ENCODE assay signal across 8 cellular contexts in the genomic region with DNA sequence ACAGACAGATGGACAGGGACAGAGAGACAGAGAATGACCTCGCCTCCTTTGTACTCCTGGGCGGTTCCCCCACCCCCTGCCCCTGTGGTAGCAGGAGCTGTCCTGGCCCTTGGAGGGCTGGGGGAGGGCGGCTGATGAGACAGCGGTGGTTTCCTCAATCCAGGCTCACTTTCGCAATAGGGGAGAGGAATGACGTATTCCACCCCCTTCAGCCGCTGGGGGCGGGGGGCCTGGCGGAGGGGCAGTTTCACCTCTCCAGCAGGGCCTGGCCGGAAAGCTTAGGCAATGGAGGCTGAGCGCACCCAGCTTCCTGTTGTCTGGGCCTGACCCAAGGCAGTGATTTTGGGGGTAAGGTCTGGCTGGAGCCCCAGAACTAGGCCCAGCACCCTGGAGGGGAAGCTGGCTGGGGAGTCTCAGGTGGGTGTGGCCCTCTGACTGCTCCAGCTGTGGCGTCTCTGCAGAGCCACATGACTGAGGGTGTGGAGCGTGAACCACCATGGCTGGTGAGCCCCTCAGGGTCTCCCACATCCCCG. TPM values are rescaled to one million over a fixed set of nuclear protein-coding genes. Genes with fewer than 3 reads are reported as not detected.
A peak's percentile ranks its signal among the peaks of the same experiment; 100 is the strongest.
DNase-seq lines count a peak whose midpoint lies in the region; TF ChIP-seq lines count a peak whose summit lies in the region.

No MANE protein-coding gene starts in this region.

- no peak overlapping the region for H4K8ac ChIP-seq in neuronal stem cell (ENCODE audit: low read depth, low read length)

- H2AFZ ChIP-seq in neuronal stem cell (ENCODE audit: low read length): peak overlapping the region; percentile 47

- H3K9me3 ChIP-seq in esophagus (ENCODE audit: control insufficient read depth in 2 of 2, insufficient read depth in 1 of 2, low read depth in 1 of 2, low read length in 1 of 2) (no peaks in the 10 kb centered on the region), neuronal stem cell (replicated peaks in 1 of 2; ENCODE audit: control insufficient read depth in 2 of 2, insufficient read depth in 1 of 2, low read depth in 1 of 2, low read length in 2 of 2) (no peaks in the 10 kb centered on the region)

- H2BK12ac ChIP-seq in neuronal stem cell (ENCODE audit: low read length): peak overlapping the region; percentile 85

- no peak overlapping the region for H3K14ac ChIP-seq in neuronal stem cell (ENCODE audit: low read length)

- WGBS in esophagus, 2 donors: 38 to 50% methylated on average over 14 of the region's 14 CpGs
- no CpG with 5 or more reads among the region's 14 CpGs for WGBS in neuronal stem cell (ENCODE audit: extremely low coverage in 2 of 2, insufficient read length in 2 of 2, insufficient replicate concordance in 1 of 2), 2 donors

- peaks cover 60 to 74% of the 10 kb centered on the region in 2 donors for H3K36me3 Mint-ChIP-seq in CD14-positive monocyte

- no peak overlapping the region for H3K4me2 ChIP-seq in neuronal stem cell (ENCODE audit: insufficient read depth, low read length, poor library complexity, severe bottlenecking)

- H3K4me1 ChIP-seq in esophagus (ENCODE audit: control insufficient read depth in 2 of 2, insufficient read depth in 2 of 2, low read length in 1 of 2) (peaks cover 0 to 17% of the 10 kb centered on the region in 2 donors), neuronal stem cell (ENCODE audit: control insufficient read depth in 2 of 2, insufficient read depth in 1 of 2, low read depth in 1 of 2, low read length in 2 of 2) (peaks cover 5 to 18% of the 10 kb centered on the region in 2 donors)

- no peak overlapping the region for H4K91ac ChIP-seq in neuronal stem cell (ENCODE audit: low read depth, low read length, poor library complexity)

- peak overlapping the region; percentile 36 to 79 for H3K27ac ChIP-seq in esophagus (ENCODE audit: low read depth in 2 of 2, low read length in 1 of 2)
- H3K27ac ChIP-seq in neuronal stem cell (replicated peaks; ENCODE audit: low read length): no peak overlapping the region
- H3K27ac ChIP-seq in temporal lobe (ENCODE audit: low read depth, low read length): peak overlapping the region; percentile 69

- H3K36me3 ChIP-seq in esophagus (ENCODE audit: control insufficient read depth in 2 of 2, insufficient read depth in 2 of 2, low read length in 1 of 2) (peaks cover 0 to 2% of the 10 kb centered on the region in 2 donors), neuronal stem cell (replicated peaks in 1 of 2; ENCODE audit: control insufficient read depth in 2 of 2, insufficient read depth in 2 of 2, low read length in 2 of 2) (no peaks in the 10 kb centered on the region)

- H3K27ac Mint-ChIP-seq in CD14-positive monocyte: peak overlapping the region; percentile 98 to 100 (median 100)

- H3K4ac ChIP-seq in neuronal stem cell (ENCODE audit: low read length): peak overlapping the region; percentile 54

- H2BK5ac ChIP-seq in neuronal stem cell (ENCODE audit: low read length): no peak overlapping the region

- H3K23ac ChIP-seq in neuronal stem cell (ENCODE audit: low read depth, low read length, poor library complexity): peak overlapping the region; percentile 33

- peak overlapping the region; percentile 95 for H2AK5ac ChIP-seq in neuronal stem cell (ENCODE audit: low read depth, low read length)

- DNase-seq in CD14-positive monocyte (ENCODE audit: low spot score): peak; percentile 99
- peak; percentile 61 for DNase-seq in GOT3 (lab: John Stamatoyannopoulos, UW)
- DNase-seq in NOMO-1 treated with dmso at 0.1 percent for 144 hours (lab: John Stamatoyannopoulos, UW; ENCODE audit: unreplicated experiment): peak; percentile 85
- DNase-seq in activated CD8-positive, alpha-beta memory T cell treated with anti-CD3 and anti-CD28 coated beads, Interleukin-2, amount 50 U/mL, for 4 hours: peak; percentile 83
- no peak for DNase-seq in neuronal stem cell (ENCODE audit: low spot score)
- no peak for DNase-seq in NCI-H1694 (lab: John Stamatoyannopoulos, UW)

- H3K79me1 ChIP-seq in neuronal stem cell (ENCODE audit: low read depth, low read length): peaks cover 1% of the 10 kb centered on the region

- intact Hi-C loops in CD14-positive monocyte (cut with micrococcal nuclease): loop anchor here in 1 of 2 donors (1.0 to 5.0 kb wide), 2 partner anchors 8 to 88 kb away; partner anchors contain the start of genes FMNL1 and MAP3K14

- H3K4me3 ChIP-seq in esophagus (ENCODE audit: low read depth in 1 of 2, low read length in 2 of 2): no peak overlapping the region
- H3K4me3 ChIP-seq in neuronal stem cell (ENCODE audit: low read length in 2 of 2): no peak overlapping the region

- peaks cover 0 to 1% (median 0%) of the 10 kb centered on the region in 7 donors for H3K9me3 Mint-ChIP-seq in CD14-positive monocyte

- H3K27me3 ChIP-seq in esophagus (ENCODE audit: control insufficient read depth in 1 of 2, insufficient read depth in 2 of 2, low read length in 2 of 2) (no peaks in the 10 kb centered on the region), neuronal stem cell (ENCODE audit: control insufficient read depth in 3 of 3, insufficient read depth in 3 of 3, low read depth in 1 of 3, low read length in 3 of 3) (peaks cover 0 to 96% (median 8%) of the 10 kb centered on the region in 3 experiments)

- H3K4me3 Mint-ChIP-seq in CD14-positive monocyte: peak overlapping the region; percentile 95 to 99

- H3K4me1 Mint-ChIP-seq in CD14-positive monocyte: peaks cover 96% of the 10 kb centered on the region

- TF ChIP-seq CTCF in CD14-positive monocyte (IDR thresholded peaks at IDR 0.05): no peak

- peak overlapping the region; percentile 70 for H3K18ac ChIP-seq in neuronal stem cell (ENCODE audit: low read length)

- peak overlapping the region; percentile 55 for H3K9ac ChIP-seq in neuronal stem cell (ENCODE audit: low read depth, low read length, poor library complexity)

- H2BK120ac ChIP-seq in neuronal stem cell (ENCODE audit: low read depth, low read length): no peak overlapping the region

- peaks cover 0 to 4% (median 0%) of the 10 kb centered on the region in 3 donors for H3K27me3 Mint-ChIP-seq in CD14-positive monocyte (ENCODE audit: low read depth in 3 of 3)

- H2BK15ac ChIP-seq in neuronal stem cell (ENCODE audit: low read length): peak overlapping the region; percentile 91

RNA-seq across cellular contexts. Expression of gene FMNL1, which starts 7.4 kb away (rescaled TPM):
- 10 to 100 TPM; 23.8 to 24.8 TPM for polyA plus RNA-seq in CD14-positive monocyte
- 1 to 10 TPM; 4.3 to 5.2 TPM for polyA plus RNA-seq in esophagus
- 2.8 TPM for polyA plus RNA-seq in neuronal stem cell (2013, experiment 1 of 2)
- polyA plus RNA-seq in neuronal stem cell (2013, experiment 2 of 2): 2.9 TPM
- 4.2 TPM for total RNA-seq in temporal lobe

RNA-seq across cellular contexts. Expression of gene SPATA32, which starts 32.8 kb away (rescaled TPM):
- not detected for polyA plus RNA-seq in CD14-positive monocyte
- not detected for polyA plus RNA-seq in esophagus
- polyA plus RNA-seq in neuronal stem cell (2013, experiment 1 of 2): 0.04 TPM
- polyA plus RNA-seq in neuronal stem cell (2013, experiment 2 of 2): 0.01 TPM
- not detected for total RNA-seq in temporal lobe

Comparison
In these comparisons a context has a peak if more than half of its experiments do, and no peak if none do; other contexts are left out.
1. DNase-seq: peak in CD14-positive monocyte (single experiment), GOT3 (single experiment), NOMO-1 treated with dmso at 0.1 percent for 144 hours (single experiment) and activated CD8-positive, alpha-beta memory T cell treated with anti-CD3 and anti-CD28 coated beads, Interleukin-2, amount 50 U/mL, for 4 hours (single experiment); none in neuronal stem cell (single experiment) and NCI-H1694 (single experiment).